ENCODE assay signal across 15 cellular contexts in genomic region chr19:28170066-28170465, GRCh38.
DNase-seq lines count a peak whose midpoint lies in the region; ATAC-seq and TF ChIP-seq lines count a peak whose summit lies in the region.
"Had no signal": no experiment of that assay in that cellular context is flagged by ENCODE, and none has a peak within 500 bp of the region (broad histone marks: within the 10 kb centered on the region; RNA-seq: fewer than 3 reads in every experiment).

No MANE protein-coding gene starts in this region.

- peak overlapping the region in 3 of 5 experiments; percentile 32 to 53 (median 39) for H3K4me3 Mint-ChIP-seq in brain
- H3K4me3 Mint-ChIP-seq: activated CD4-positive, alpha-beta T cell treated with anti-CD3 and anti-CD28 coated beads, Interleukin-2, amount 10 ng/mL, durations not matched to agents 24 days and 14 days; activated naive CD8-positive, alpha-beta T cell treated with anti-CD3 and anti-CD28 coated beads, Interleukin-2, amount 50 U/mL, for 24 hours had no signal

- no peaks in the 10 kb centered on the region for H3K27me3 Mint-ChIP-seq in brain
- H3K27me3 Mint-ChIP-seq: activated CD4-positive, alpha-beta T cell treated with anti-CD3 and anti-CD28 coated beads, Interleukin-2, amount 10 ng/mL, durations not matched to agents 24 days and 14 days; activated naive CD8-positive, alpha-beta T cell treated with anti-CD3 and anti-CD28 coated beads, Interleukin-2, amount 50 U/mL, for 24 hours had no signal

- peaks cover 0 to 5% (median 0%) of the 10 kb centered on the region in 5 experiments for H3K9me3 Mint-ChIP-seq in brain

- TF ChIP-seq CTCF in brain (conservative IDR thresholded peaks at IDR 0.05) (no peak), omental fat pad (IDR thresholded peaks at IDR 0.05) (no peak)

- H3K27ac Mint-ChIP-seq in brain: peak overlapping the region in 3 of 5 experiments; percentile 55 to 78 (median 70)
- H3K27ac Mint-ChIP-seq: activated CD4-positive, alpha-beta T cell treated with anti-CD3 and anti-CD28 coated beads, Interleukin-2, amount 10 ng/mL, durations not matched to agents 24 days and 14 days; activated naive CD8-positive, alpha-beta T cell treated with anti-CD3 and anti-CD28 coated beads, Interleukin-2, amount 50 U/mL, for 24 hours had no signal

- peak; percentile 4 for DNase-seq in DMS53 (lab: John Stamatoyannopoulos, UW)
- DNase-seq in DMS53 treated with DMSO at 0.1 percent for 48 hours (lab: John Stamatoyannopoulos, UW; ENCODE audit: unreplicated experiment): no peak
- peak; percentile 67 for DNase-seq in NCI-H2196 treated with DMSO at 0.1 percent for 48 hours (lab: John Stamatoyannopoulos, UW; ENCODE audit: unreplicated experiment)
- no peak for DNase-seq in omental fat pad (ENCODE audit: low spot score)
- no peak for DNase-seq in SKM-1 treated with dmso at 0.1 percent for 144 hours (lab: John Stamatoyannopoulos, UW; ENCODE audit: unreplicated experiment)
- DNase-seq: 8988T; activated CD4-positive, alpha-beta T cell treated with anti-CD3 and anti-CD28 coated beads, Interleukin-2, amount 10 ng/mL, durations not matched to agents 24 days and 14 days; activated CD8-positive, alpha-beta memory T cell treated with anti-CD3 and anti-CD28 coated beads, Interleukin-2, amount 50 U/mL, for 4 hours; activated naive CD8-positive, alpha-beta T cell treated with anti-CD3 and anti-CD28 coated beads, Interleukin-2, amount 50 U/mL, for 24 hours; NCI-H446 treated with DMSO at 0.1 percent for 48 hours; nucleus accumbens had no signal

- H3K36me3 Mint-ChIP-seq in brain: no peaks in the 10 kb centered on the region

- ATAC-seq in omental fat pad (ENCODE audit: low FRiP score) (peak; percentile 42), HG03095 (IDR thresholded peaks at IDR 0.05; ENCODE audit: unreplicated experiment) (no peak), HG03045 (IDR thresholded peaks at IDR 0.05; ENCODE audit: unreplicated experiment) (no peak)
- ATAC-seq: activated naive CD8-positive, alpha-beta T cell treated with anti-CD3 and anti-CD28 coated beads, Interleukin-2, amount 50 U/mL, for 24 hours; Right ventricle myocardium inferior had no signal

- H3K4me1 Mint-ChIP-seq in brain: peaks cover 34% of the 10 kb centered on the region
- H3K4me1 Mint-ChIP-seq: activated CD4-positive, alpha-beta T cell treated with anti-CD3 and anti-CD28 coated beads, Interleukin-2, amount 10 ng/mL, durations not matched to agents 24 days and 14 days; activated naive CD8-positive, alpha-beta T cell treated with anti-CD3 and anti-CD28 coated beads, Interleukin-2, amount 50 U/mL, for 24 hours had no signal

Comparison
In these comparisons a context has a peak if more than half of its experiments do, and no peak if none do; other contexts are left out.
1. DNase-seq: peak in DMS53 (single experiment) and NCI-H2196 treated with DMSO at 0.1 percent for 48 hours (single experiment); none in DMS53 treated with DMSO at 0.1 percent for 48 hours (single experiment), omental fat pad (single experiment) and SKM-1 treated with dmso at 0.1 percent for 144 hours (single experiment).